17 cellular contexts compared by ENCODE assay signal in genomic region chr6:40950986-40951730, GRCh38.
DNase-seq lines count a peak whose midpoint lies in the region; ATAC-seq and TF ChIP-seq lines count a peak whose summit lies in the region.
"Had no signal": no experiment of that assay in that cellular context is flagged by ENCODE, and none has a peak within 500 bp of the region (broad histone marks: within the 10 kb centered on the region; RNA-seq: fewer than 3 reads in every experiment).

No MANE protein-coding gene starts in this region.

- CTCF ChIA-PET in naive thymus-derived CD4-positive, alpha-beta T cell (lab: Charles Lee) = no interaction called here

- H3K9me3 ChIP-seq in SJSA1 (replicated peaks) = no peaks in the 10 kb centered on the region
- no peaks in the 10 kb centered on the region for H3K9me3 ChIP-seq in naive thymus-derived CD4-positive, alpha-beta T cell (ENCODE audit: control insufficient read depth in 2 of 3, low read length in 3 of 3)

- H3K36me3 Mint-ChIP-seq in type B pancreatic cell = no peaks in the 10 kb centered on the region
- H3K36me3 Mint-ChIP-seq in nephron progenitor cell (ENCODE audit: low read depth) = no peaks in the 10 kb centered on the region
- no peaks in the 10 kb centered on the region for H3K36me3 Mint-ChIP-seq in naive thymus-derived CD4-positive, alpha-beta T cell

- H3K27me3 Mint-ChIP-seq in type B pancreatic cell (peaks cover 9% of the 10 kb centered on the region), nephron progenitor cell (ENCODE audit: low read depth, poor library complexity) (peaks cover 9% of the 10 kb centered on the region)
- peaks cover 20 to 34% (median 26%) of the 10 kb centered on the region in 5 donors for H3K27me3 Mint-ChIP-seq in naive thymus-derived CD4-positive, alpha-beta T cell

- DNase-seq in H7 = peak; percentile 42
- peak; percentile 72 to 80 for DNase-seq in SJSA1 (ENCODE audit: low read depth in 1 of 2, low spot score in 2 of 2)
- peak; percentile 45 for DNase-seq in fibroblast of mammary gland (ENCODE audit: low read depth)
- no peak for DNase-seq in type B pancreatic cell (ENCODE audit: extremely low spot score, unreplicated experiment)
- no peak for DNase-seq in NCI-H2107 (lab: John Stamatoyannopoulos, UW)
- no peak for DNase-seq in nephron progenitor cell
- no peak for DNase-seq in naive thymus-derived CD4-positive, alpha-beta T cell
- DNase-seq: activated CD4-positive, alpha-beta T cell treated with anti-CD3 and anti-CD28 coated beads for 48 hours; activated T-cell treated with anti-CD3 and anti-CD28 coated beads, Interleukin-2, amount 50 U/mL, for 4 hours; amygdala; left colon; MM.1S; NCI-H2171; substantia nigra; T-helper 2 cell had no signal

- H3K4me3 Mint-ChIP-seq in type B pancreatic cell (no peak overlapping the region), nephron progenitor cell (no peak overlapping the region)
- H3K4me3 Mint-ChIP-seq in naive thymus-derived CD4-positive, alpha-beta T cell = no peak overlapping the region
- H3K4me3 Mint-ChIP-seq: activated T-cell treated with anti-CD3 and anti-CD28 coated beads, Interleukin-2, amount 50 U/mL, for 4 hours; neural crest cell had no signal

- peaks cover 18% of the 10 kb centered on the region for H3K4me1 Mint-ChIP-seq in type B pancreatic cell (ENCODE audit: unreplicated experiment)
- H3K4me1 Mint-ChIP-seq in nephron progenitor cell = peaks cover 17% of the 10 kb centered on the region
- peaks cover 0 to 2% (median 0%) of the 10 kb centered on the region in 7 donors for H3K4me1 Mint-ChIP-seq in naive thymus-derived CD4-positive, alpha-beta T cell

- H3K27ac Mint-ChIP-seq in type B pancreatic cell (peak overlapping the region; percentile 5), nephron progenitor cell (no peak overlapping the region)
- H3K27ac Mint-ChIP-seq in naive thymus-derived CD4-positive, alpha-beta T cell = no peak overlapping the region

- intact Hi-C loops in naive thymus-derived CD4-positive, alpha-beta T cell (cut with micrococcal nuclease) = no loop called here

- H3K27ac ChIP-seq in SJSA1 = peak overlapping the region; percentile 74
- no peak overlapping the region for H3K27ac ChIP-seq in naive thymus-derived CD4-positive, alpha-beta T cell (ENCODE audit: low read depth, low read length)

- H3K9me3 Mint-ChIP-seq in type B pancreatic cell (no peaks in the 10 kb centered on the region), nephron progenitor cell (no peaks in the 10 kb centered on the region)
- no peaks in the 10 kb centered on the region for H3K9me3 Mint-ChIP-seq in naive thymus-derived CD4-positive, alpha-beta T cell
- H3K9me3 Mint-ChIP-seq: activated T-cell treated with anti-CD3 and anti-CD28 coated beads, Interleukin-2, amount 50 U/mL, for 4 hours; neural crest cell had no signal

- H3K4me1 ChIP-seq in SJSA1 (replicated peaks) = peaks cover 74% of the 10 kb centered on the region
- H3K4me1 ChIP-seq in naive thymus-derived CD4-positive, alpha-beta T cell (ENCODE audit: control insufficient read depth in 2 of 2, insufficient read depth in 2 of 2, low read length in 2 of 2) = no peaks in the 10 kb centered on the region

- POLR2A ChIA-PET in naive thymus-derived CD4-positive, alpha-beta T cell (lab: Charles Lee) = no interaction called here

- no peaks in the 10 kb centered on the region for H3K27me3 ChIP-seq in H7 (ENCODE audit: control insufficient read depth, insufficient read depth, low read length)
- H3K27me3 ChIP-seq in SJSA1 (replicated peaks) = no peaks in the 10 kb centered on the region
- no peaks in the 10 kb centered on the region for H3K27me3 ChIP-seq in naive thymus-derived CD4-positive, alpha-beta T cell (ENCODE audit: control insufficient read depth in 2 of 2, insufficient read depth in 2 of 2, low read length in 2 of 2)

- no peaks in the 10 kb centered on the region for H3K36me3 ChIP-seq in H7 (replicated peaks; ENCODE audit: control insufficient read depth, insufficient read depth, low read length)
- H3K36me3 ChIP-seq in SJSA1 = no peaks in the 10 kb centered on the region; the same call in 1 of the 2 replicates
- no peaks in the 10 kb centered on the region for H3K36me3 ChIP-seq in naive thymus-derived CD4-positive, alpha-beta T cell (ENCODE audit: control insufficient read depth in 2 of 3, insufficient read depth in 3 of 3, low read length in 3 of 3)

- H3K4me3 ChIP-seq in H7 (ENCODE audit: insufficient read depth, low read depth, low read length) = no peak overlapping the region
- no peak overlapping the region for H3K4me3 ChIP-seq in SJSA1
- no peak overlapping the region for H3K4me3 ChIP-seq in fibroblast of mammary gland (ENCODE audit: control insufficient read depth, low read depth, low read length)
- no peak overlapping the region for H3K4me3 ChIP-seq in naive thymus-derived CD4-positive, alpha-beta T cell (ENCODE audit: low read length)
- H3K4me3 ChIP-seq: skin epidermis had no signal

- ATAC-seq in naive thymus-derived CD4-positive, alpha-beta T cell = no peak
- ATAC-seq: activated T-cell treated with anti-CD3 and anti-CD28 coated beads, Interleukin-2, amount 50 U/mL, for 4 hours; left colon had no signal

- TF ChIP-seq CTCF in fibroblast of mammary gland (conservative IDR thresholded peaks at IDR 0.05; ENCODE audit: control insufficient read depth, insufficient read depth, low read depth, low read length) (no peak), type B pancreatic cell (conservative IDR thresholded peaks at IDR 0.05) (no peak), nephron progenitor cell (IDR thresholded peaks at IDR 0.05) (no peak)

Comparison
In these comparisons a context has a peak if more than half of its experiments do, and no peak if none do; other contexts are left out.
1. DNase-seq: peak in H7 (single experiment), SJSA1 (2 of 2) and fibroblast of mammary gland (single experiment); none in type B pancreatic cell (single experiment), NCI-H2107 (single experiment), nephron progenitor cell (single experiment) and naive thymus-derived CD4-positive, alpha-beta T cell (0 of 9).